In genomic region chr9:109319631-109320233, GRCh38 we compare ENCODE assay signal across 8 cellular contexts. TPM values are rescaled to one million over a fixed set of nuclear protein-coding genes. Genes with fewer than 3 reads are reported as not detected.
A peak's percentile ranks its signal among the peaks of the same experiment; 100 is the strongest.
DNase-seq lines count a peak whose midpoint lies in the region; ATAC-seq, FAIRE-seq and TF ChIP-seq lines count a peak whose summit lies in the region.

No MANE protein-coding gene starts in this region.

- ATAC-seq in HG02623 (IDR thresholded peaks at IDR 0.05; ENCODE audit: unreplicated experiment) (peak; percentile 16), right cardiac atrium (peak; percentile 4 to 29)

- no peaks in the 10 kb centered on the region for H3K36me3 ChIP-seq in spleen

- H3K36me3 Mint-ChIP-seq in activated CD4-positive, alpha-beta memory T cell treated with anti-CD3 and anti-CD28 coated beads, Interleukin-2, amount 10 ng/mL, durations not matched to agents 7 days and 5 days (ENCODE audit: low read depth): no peaks in the 10 kb centered on the region

- H3K27me3 ChIP-seq in right cardiac atrium (ENCODE audit: control insufficient read depth, insufficient read depth) (no peaks in the 10 kb centered on the region), spleen (replicated peaks in 1 of 7) (peaks cover 4 to 85% (median 54%) of the 10 kb centered on the region in 7 donors)

- TF ChIP-seq CTCF in GM13977 (IDR thresholded peaks at IDR 0.05; ENCODE audit: extremely low read depth, insufficient read depth, missing control alignments) (no peak), spleen (IDR thresholded peaks at IDR 0.05 in 8 of 11, conservative IDR thresholded peaks at IDR 0.05 in 3 of 11) (no peak)

- in situ Hi-C loops in GM13977 (cut with MboI; ENCODE audit: low pct_unique_long_range_greater_than_20kb, low sequenced_read_pairs, unreplicated experiment): no loop called here

- CTCF ChIA-PET in activated CD4-positive, alpha-beta memory T cell treated with anti-CD3 and anti-CD28 coated beads, Interleukin-2, amount 10 ng/mL, durations not matched to agents 7 days and 5 days (lab: Charles Lee): interaction anchor here (1.5 to 1.8 kb wide), 2 partner anchors 8 to 74 kb away, joined by 3 to 4 read pairs; no protein-coding TSS in a partner anchor

- no peaks in the 10 kb centered on the region for H3K9me3 ChIP-seq in right cardiac atrium (ENCODE audit: control insufficient read depth, low read length)
- no peaks in the 10 kb centered on the region for H3K9me3 ChIP-seq in spleen

- no peaks in the 10 kb centered on the region for H3K9me3 Mint-ChIP-seq in activated CD4-positive, alpha-beta memory T cell treated with anti-CD3 and anti-CD28 coated beads, Interleukin-2, amount 10 ng/mL, durations not matched to agents 7 days and 5 days

- H3K4me1 ChIP-seq in right cardiac atrium (ENCODE audit: control insufficient read depth, insufficient read depth, low read length): peaks cover 4% of the 10 kb centered on the region
- peaks cover 4 to 20% (median 15%) of the 10 kb centered on the region in 6 donors for H3K4me1 ChIP-seq in spleen

- POLR2A ChIA-PET in activated CD4-positive, alpha-beta memory T cell treated with anti-CD3 and anti-CD28 coated beads, Interleukin-2, amount 10 ng/mL, durations not matched to agents 7 days and 5 days (lab: Charles Lee): no interaction called here

- peak overlapping the region; percentile 59 for H3K4me3 Mint-ChIP-seq in activated CD4-positive, alpha-beta memory T cell treated with anti-CD3 and anti-CD28 coated beads, Interleukin-2, amount 10 ng/mL, durations not matched to agents 7 days and 5 days

- no peak overlapping the region for H3K27ac Mint-ChIP-seq in activated CD4-positive, alpha-beta memory T cell treated with anti-CD3 and anti-CD28 coated beads, Interleukin-2, amount 10 ng/mL, durations not matched to agents 7 days and 5 days

- peaks cover 12% of the 10 kb centered on the region for H3K4me1 Mint-ChIP-seq in activated CD4-positive, alpha-beta memory T cell treated with anti-CD3 and anti-CD28 coated beads, Interleukin-2, amount 10 ng/mL, durations not matched to agents 7 days and 5 days

- H3K4me3 ChIP-seq in right cardiac atrium (ENCODE audit: low read length) (peak overlapping the region; percentile 90), spleen (peak overlapping the region in 5 of 8 donors; percentile 4 to 72 (median 22))

- peaks cover 66% of the 10 kb centered on the region for H3K27me3 Mint-ChIP-seq in activated CD4-positive, alpha-beta memory T cell treated with anti-CD3 and anti-CD28 coated beads, Interleukin-2, amount 10 ng/mL, durations not matched to agents 7 days and 5 days

- H3K27ac ChIP-seq in right cardiac atrium (ENCODE audit: low read length): peak overlapping the region; percentile 9
- H3K27ac ChIP-seq in spleen: no peak overlapping the region

- intact Hi-C loops in right cardiac atrium (cut with DNase I) (loop anchor here (2.0 to 10.0 kb wide), 8 partner anchors 75 to 435 kb away; no protein-coding TSS in a partner anchor), spleen (cut with DNase I; ENCODE audit: low total_unique reads) (no loop called here)

- WGBS in right cardiac atrium: 4% methylated on average over 39 of the region's 39 CpGs
- WGBS in spleen, 5 donors: 3 to 13% (median 4%) methylated on average over 21 to 39 of the region's 39 CpGs

- FAIRE-seq in GM12892 (lab: Jason Lieb, UNC): no peak

- DNase-seq in GM13977 (ENCODE audit: low spot score) (peak; percentile 37), right cardiac atrium (peak in 2 of 3 donors; percentile 66 to 68), spleen (no peak), SIG-M5 treated with dmso at 0.1 percent for 504 hours (lab: John Stamatoyannopoulos, UW; ENCODE audit: unreplicated experiment) (no peak), GM12892 (ENCODE audit: insufficient read length) (no peak)
- no peak for DNase-seq in activated CD4-positive, alpha-beta memory T cell treated with anti-CD3 and anti-CD28 coated beads, Interleukin-2, amount 10 ng/mL, durations not matched to agents 7 days and 5 days
- DNase-seq in central memory CD4-positive, alpha-beta T cell: no peak

- TF ChIP-seq POLR2A in spleen (IDR thresholded peaks at IDR 0.05) (no peak), GM12892 (IDR thresholded peaks at IDR 0.05; ENCODE audit: low read depth, low read length) (no peak)

RNA-seq across cellular contexts. Expression of gene EPB41L4B, which starts 1.1 kb away (rescaled TPM):
- total RNA-seq in activated CD4-positive, alpha-beta memory T cell treated with anti-CD3 and anti-CD28 coated beads, Interleukin-2, amount 10 ng/mL, durations not matched to agents 7 days and 5 days: under 1 TPM; 0.08 to 0.18 TPM
- total RNA-seq in right cardiac atrium (10 to 100 TPM; 20.1 to 39.2 (median 27.0) TPM), spleen (under 1 TPM in 4 of 7 donors, not detected in 3; 0.09 to 0.43 (median 0.22) TPM)
- polyA plus RNA-seq in right cardiac atrium (11.2 TPM), spleen (under 1 TPM; 0.02 to 0.38 (median 0.03) TPM)
- polyA plus RNA-seq in GM12892 (2012; ENCODE audit: missing spikeins): 1.9 TPM

Comparison
In these comparisons a context has a peak if more than half of its experiments do, and no peak if none do; other contexts are left out.
1. DNase-seq: peak in GM13977 (single experiment) and right cardiac atrium (2 of 3); none in activated CD4-positive, alpha-beta memory T cell treated with anti-CD3 and anti-CD28 coated beads, Interleukin-2, amount 10 ng/mL, durations not matched to agents 7 days and 5 days (single experiment), spleen (single experiment), SIG-M5 treated with dmso at 0.1 percent for 504 hours (single experiment), central memory CD4-positive, alpha-beta T cell (single experiment) and GM12892 (single experiment).
2. RNA of gene EPB41L4B, which starts 1.1 kb away (total RNA-seq): 20.1 to 39.2 TPM in right cardiac atrium; 0.08 to 0.18 TPM in activated CD4-positive, alpha-beta memory T cell treated with anti-CD3 and anti-CD28 coated beads, Interleukin-2, amount 10 ng/mL, durations not matched to agents 7 days and 5 days and 0.09 to 0.43 TPM in spleen; every median in the first group is over 10 times any median in the second.